ENCODE assay signal across 9 cellular contexts in genomic region chr4:38075370-38076152, GRCh38.
DNase-seq lines count a peak whose midpoint lies in the region; ATAC-seq and TF ChIP-seq lines count a peak whose summit lies in the region.
"Had no signal": no experiment of that assay in that cellular context is flagged by ENCODE, and none has a peak within 500 bp of the region (broad histone marks: within the 10 kb centered on the region; RNA-seq: fewer than 3 reads in every experiment).

No MANE protein-coding gene starts in this region.

- peaks cover 9 to 24% of the 10 kb centered on the region in 2 donors for H3K36me3 ChIP-seq in ascending aorta
- no peaks in the 10 kb centered on the region for H3K36me3 ChIP-seq in urinary bladder (ENCODE audit: insufficient read depth)

- DNase-seq in activated CD4-positive, alpha-beta T cell treated with anti-CD3 and anti-CD28 coated beads, Interleukin-2, amount 10 ng/mL, durations not matched to agents 7 days and 5 days, result no peak
- no peak for DNase-seq in activated CD4-positive, alpha-beta T cell treated with anti-CD3 and anti-CD28 coated beads for 1 hour
- DNase-seq in ascending aorta (ENCODE audit: low spot score in 2 of 2), result no peak
- peak; percentile 42 to 62 for DNase-seq in left colon
- DNase-seq in NCI-H1105 (lab: John Stamatoyannopoulos, UW), result no peak
- DNase-seq: activated CD4-positive, alpha-beta T cell treated with anti-CD3 and anti-CD28 coated beads for 48 hours had no signal

- H3K4me1 Mint-ChIP-seq in activated CD4-positive, alpha-beta T cell treated with anti-CD3 and anti-CD28 coated beads, Interleukin-2, amount 10 ng/mL, durations not matched to agents 7 days and 5 days, result peaks cover 43% of the 10 kb centered on the region

- H3K36me3 Mint-ChIP-seq in activated CD4-positive, alpha-beta T cell treated with anti-CD3 and anti-CD28 coated beads, Interleukin-2, amount 10 ng/mL, durations not matched to agents 7 days and 5 days (ENCODE audit: low read depth), result peaks cover 64% of the 10 kb centered on the region

- no peak overlapping the region for H3K4me3 Mint-ChIP-seq in activated CD4-positive, alpha-beta T cell treated with anti-CD3 and anti-CD28 coated beads, Interleukin-2, amount 10 ng/mL, durations not matched to agents 7 days and 5 days

- ATAC-seq in left colon (peak; percentile 68), GM19455 (IDR thresholded peaks at IDR 0.05; ENCODE audit: unreplicated experiment) (no peak), GM19463 (IDR thresholded peaks at IDR 0.05; ENCODE audit: unreplicated experiment) (no peak)

- no peaks in the 10 kb centered on the region for H3K27me3 ChIP-seq in ascending aorta

- CTCF ChIA-PET in activated CD4-positive, alpha-beta T cell treated with anti-CD3 and anti-CD28 coated beads, Interleukin-2, amount 10 ng/mL, durations not matched to agents 7 days and 5 days (lab: Charles Lee), result no interaction called here

- 50% methylated on average over 6 of the region's 6 CpGs for WGBS in urinary bladder

- no peak overlapping the region for H3K4me3 ChIP-seq in ascending aorta
- H3K4me3 ChIP-seq in urinary bladder (ENCODE audit: low read depth, low read length), result no peak overlapping the region

- TF ChIP-seq CTCF in ascending aorta (IDR thresholded peaks at IDR 0.05), result no peak

- H3K27ac Mint-ChIP-seq in activated CD4-positive, alpha-beta T cell treated with anti-CD3 and anti-CD28 coated beads, Interleukin-2, amount 10 ng/mL, durations not matched to agents 7 days and 5 days, result peak overlapping the region; percentile 6

- H3K4me1 ChIP-seq in ascending aorta, result peaks cover 0 to 18% of the 10 kb centered on the region in 2 donors
- H3K4me1 ChIP-seq in urinary bladder (ENCODE audit: insufficient read depth), result no peaks in the 10 kb centered on the region

- H3K27ac ChIP-seq in ascending aorta (peak overlapping the region; percentile 20 to 32), urinary bladder (ENCODE audit: low read depth) (peak overlapping the region; percentile 41)

- intact Hi-C loops in ascending aorta (cut with DNase I) (no loop called here), left colon (cut with DNase I, micrococcal nuclease) (loop anchor here in 1 of 2 donors (10.0 kb wide), 2 partner anchors 99 to 239 kb away; no protein-coding TSS in a partner anchor)

- H3K9me3 ChIP-seq in ascending aorta, result no peaks in the 10 kb centered on the region

- H3K9me3 Mint-ChIP-seq in activated CD4-positive, alpha-beta T cell treated with anti-CD3 and anti-CD28 coated beads, Interleukin-2, amount 10 ng/mL, durations not matched to agents 7 days and 5 days, result no peaks in the 10 kb centered on the region

- no peaks in the 10 kb centered on the region for H3K27me3 Mint-ChIP-seq in activated CD4-positive, alpha-beta T cell treated with anti-CD3 and anti-CD28 coated beads, Interleukin-2, amount 10 ng/mL, durations not matched to agents 7 days and 5 days

- POLR2A ChIA-PET in activated CD4-positive, alpha-beta T cell treated with anti-CD3 and anti-CD28 coated beads, Interleukin-2, amount 10 ng/mL, durations not matched to agents 7 days and 5 days (lab: Charles Lee), result no interaction called here

Comparison
In these comparisons a context has a peak if more than half of its experiments do, and no peak if none do; other contexts are left out.
1. DNase-seq: peak in left colon (2 of 2); none in activated CD4-positive, alpha-beta T cell treated with anti-CD3 and anti-CD28 coated beads, Interleukin-2, amount 10 ng/mL, durations not matched to agents 7 days and 5 days (single experiment), activated CD4-positive, alpha-beta T cell treated with anti-CD3 and anti-CD28 coated beads for 1 hour (single experiment), ascending aorta (0 of 2) and NCI-H1105 (single experiment).